22 cellular contexts compared by ENCODE assay signal in genomic region chr15:89043031-89044002, GRCh38.
"Had no signal": no experiment of that assay in that cellular context is flagged by ENCODE, and none has a peak within 500 bp of the region (broad histone marks: within the 10 kb centered on the region; RNA-seq: fewer than 3 reads in every experiment).

No MANE protein-coding gene starts in this region.

- DNase-seq: colonic mucosa; effector CD4-positive, alpha-beta T cell; endodermal cell; erythroblast; foreskin keratinocyte; immature natural killer cell; left cardiac atrium; left ventricle myocardium superior; mesendoderm; naive B cell; posterior cingulate gyrus; small intestine; stimulated activated CD4-positive, alpha-beta T cell treated with anti-CD3 and anti-CD28 coated beads, Interleukin-2, amount 100 ng/mL, for 48 hours; stimulated activated naive CD4-positive, alpha-beta T cell treated with Interleukin-2 at 50 U/mL for 16 hours; thyroid gland; upper lobe of left lung; uterus had no signal

- H3K36me3 Mint-ChIP-seq: naive B cell had no signal

- H3K4me1 Mint-ChIP-seq: endodermal cell, immature natural killer cell, naive B cell had no signal

- H3K27me3 ChIP-seq: colonic mucosa, right atrium auricular region, thyroid gland, upper lobe of left lung, uterus had no signal

- H3K27ac Mint-ChIP-seq: endodermal cell, immature natural killer cell, nephron had no signal

- H3K4me3 Mint-ChIP-seq: endodermal cell, immature natural killer cell, naive B cell, nephron had no signal

- H3K9me3 Mint-ChIP-seq: immature natural killer cell, nephron had no signal

- H3K36me3 ChIP-seq: colonic mucosa, right atrium auricular region, thyroid gland, upper lobe of left lung, uterus had no signal

- ATAC-seq: foreskin keratinocyte, left cardiac atrium, left ventricle myocardium superior had no signal

- H3K9me3 ChIP-seq: colonic mucosa, right atrium auricular region, thyroid gland, upper lobe of left lung, uterus had no signal

- FAIRE-seq: endothelial cell of umbilical vein, keratinocyte, small intestine had no signal

- H3K4me1 ChIP-seq: colonic mucosa, foreskin keratinocyte, right atrium auricular region, thyroid gland, upper lobe of left lung had no signal

- H3K27ac ChIP-seq: colonic mucosa, foreskin keratinocyte, right atrium auricular region, thyroid gland, upper lobe of left lung, uterus had no signal

- H3K4me3 ChIP-seq: colonic mucosa, lung, right atrium auricular region, thyroid gland, upper lobe of left lung, uterus had no signal
